Comparison of ENCODE assay signal across 8 cellular contexts in genomic region chr17:40818733-40819527, GRCh38. TPM values are rescaled to one million over a fixed set of nuclear protein-coding genes. Genes with fewer than 3 reads are reported as not detected.
A peak's percentile ranks its signal among the peaks of the same experiment; 100 is the strongest.
DNase-seq lines count a peak whose midpoint lies in the region; ATAC-seq, FAIRE-seq and TF ChIP-seq lines count a peak whose summit lies in the region.

No MANE protein-coding gene starts in this region.

- peaks cover 11 to 19% of the 10 kb centered on the region in 2 donors for H3K4me1 Mint-ChIP-seq in natural killer cell

- ATAC-seq in GM21529 (IDR thresholded peaks at IDR 0.05; ENCODE audit: unreplicated experiment) (peak; percentile 60), natural killer cell (peak; percentile 87 to 90 (median 88))

- TF ChIP-seq CTCF in fibroblast of mammary gland (conservative IDR thresholded peaks at IDR 0.05; ENCODE audit: control insufficient read depth, insufficient read depth, low read depth, low read length) (no peak), natural killer cell (IDR thresholded peaks at IDR 0.05) (no peak)

- DNase-seq in Caki2 (ENCODE audit: low read depth) (peak; percentile 85), KBM-7 (peak; percentile 83), RCC 7860 (ENCODE audit: low spot score) (peak; percentile 62), fibroblast of mammary gland (ENCODE audit: low read depth) (peak; percentile 67), natural killer cell (peak; percentile 81)
- DNase-seq in activated T-helper 1 cell treated with anti-CD3 and anti-CD28 coated beads, Interleukin-2, amount 50 U/mL, for 16 hours (ENCODE audit: low read depth in 1 of 2, low spot score in 1 of 2) = peak; percentile 71 to 78
- DNase-seq in stimulated activated naive CD4-positive, alpha-beta T cell (lab: John Stamatoyannopoulos, UW) = peak; percentile 75 to 87 (median 79)

- no peak for FAIRE-seq in RCC 7860 (lab: Jason Lieb, UNC)

- in situ Hi-C loops in Caki2 (cut with HindIII; ENCODE audit: low pct_unique_long_range_greater_than_20kb, low sequenced_read_pairs) = no loop called here
- in situ Hi-C loops in KBM-7 (cut with MboI; ENCODE audit: low pct_unique_long_range_greater_than_20kb, low sequenced_read_pairs) = no loop called here

- peak overlapping the region; percentile 88 to 94 for H3K27ac Mint-ChIP-seq in natural killer cell

- peak overlapping the region; percentile 86 for H3K4me3 ChIP-seq in fibroblast of mammary gland (ENCODE audit: control insufficient read depth, low read depth, low read length)

- H3K4me3 Mint-ChIP-seq in natural killer cell = peak overlapping the region; percentile 98

- intact Hi-C loops in natural killer cell (cut with micrococcal nuclease) = no loop called here

- peaks cover 14 to 24% of the 10 kb centered on the region in 2 donors for H3K27me3 Mint-ChIP-seq in natural killer cell (ENCODE audit: low read depth in 2 of 2)

- H3K9me3 Mint-ChIP-seq in natural killer cell = peaks cover 4 to 5% of the 10 kb centered on the region in 2 donors

- H3K36me3 Mint-ChIP-seq in natural killer cell = peaks cover 11% of the 10 kb centered on the region

RNA-seq across cellular contexts. Expression of gene KRT10, which starts 3.5 kb away (rescaled TPM):
- total RNA-seq in Caki2 (2014; rRNA removed; shearing (Covaris generic); ENCODE audit: low replicate concordance) = 75.2 and 76.4 TPM in 2 replicates
- total RNA-seq in natural killer cell = 10 to 100 TPM; 23.6 to 35.9 (median 25.5) TPM

RNA-seq across cellular contexts. Expression of gene KRT28, which starts 19.2 kb away (rescaled TPM):
- total RNA-seq in Caki2 (2014; rRNA removed; shearing (Covaris generic); ENCODE audit: low replicate concordance) = not detected in 2 replicates
- total RNA-seq in natural killer cell = not detected

RNA-seq across cellular contexts. Expression of gene KRT27, which starts 36.6 kb away (rescaled TPM):
- not detected in 2 replicates for total RNA-seq in Caki2 (2014; rRNA removed; shearing (Covaris generic); ENCODE audit: low replicate concordance)
- total RNA-seq in natural killer cell = not detected

RNA-seq across cellular contexts. Expression of gene KRT26, which starts 46.9 kb away (rescaled TPM):
- total RNA-seq in Caki2 (2014; rRNA removed; shearing (Covaris generic); ENCODE audit: low replicate concordance) = not detected in 2 replicates
- not detected for total RNA-seq in natural killer cell

RNA-seq across cellular contexts. Expression of gene KRT12, which starts 48.1 kb away (rescaled TPM):
- total RNA-seq in Caki2 (2014; rRNA removed; shearing (Covaris generic); ENCODE audit: low replicate concordance) = not detected in 2 replicates
- total RNA-seq in natural killer cell = not detected

Comparison
In these comparisons a context has a peak if more than half of its experiments do, and no peak if none do; other contexts are left out.
1. Peak in every context shown above with its lines: DNase-seq, ATAC-seq and H3K4me3 ChIP-seq.